1 cellular context compared by ENCODE assay signal in genomic region chr3:148147896-148148295, GRCh38.
TF ChIP-seq lines count a peak whose summit lies in the region.

No MANE protein-coding gene starts in this region.

TF ChIP-seq in SK-N-SH, 30 proteins besides CTCF, POLR2A, EP300 and RAD21 (continued from another document):
- TF ChIP-seq, protein P1, sequence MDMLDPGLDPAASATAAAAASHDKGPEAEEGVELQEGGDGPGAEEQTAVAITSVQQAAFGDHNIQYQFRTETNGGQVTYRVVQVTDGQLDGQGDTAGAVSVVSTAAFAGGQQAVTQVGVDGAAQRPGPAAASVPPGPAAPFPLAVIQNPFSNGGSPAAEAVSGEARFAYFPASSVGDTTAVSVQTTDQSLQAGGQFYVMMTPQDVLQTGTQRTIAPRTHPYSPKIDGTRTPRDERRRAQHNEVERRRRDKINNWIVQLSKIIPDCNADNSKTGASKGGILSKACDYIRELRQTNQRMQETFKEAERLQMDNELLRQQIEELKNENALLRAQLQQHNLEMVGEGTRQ (IDR thresholded peaks at IDR 0.05; ENCODE audit: borderline replicate concordance, low read depth, low read length), result no peak
- TF ChIP-seq NRF1 (IDR thresholded peaks at IDR 0.05; ENCODE audit: low read depth, low read length) (no peak), TEAD4 (IDR thresholded peaks at IDR 0.05; ENCODE audit: borderline replicate concordance, insufficient read depth) (no peak), PBX3 (IDR thresholded peaks at IDR 0.05) (no peak), MEF2A (IDR thresholded peaks at IDR 0.05; ENCODE audit: borderline replicate concordance, low read depth) (no peak), FOXJ3 (CRISPR knock-in tag; IDR thresholded peaks at IDR 0.05) (no peak), YY1 (IDR thresholded peaks at IDR 0.05; ENCODE audit: low read depth) (no peak), RXRA (IDR thresholded peaks at IDR 0.05; ENCODE audit: borderline replicate concordance, low read depth) (no peak)
